34 cellular contexts compared by ENCODE assay signal in genomic region chr9:111754800-111755199, GRCh38. TPM values are rescaled to one million over a fixed set of nuclear protein-coding genes. Genes with fewer than 3 reads are reported as not detected.
"Had no signal": no experiment of that assay in that cellular context is flagged by ENCODE, and none has a peak within 500 bp of the region (broad histone marks: within the 10 kb centered on the region; RNA-seq: fewer than 3 reads in every experiment).

No MANE protein-coding gene starts in this region.

- H3K27ac ChIP-seq: neural progenitor cell, ovary, parathyroid adenoma, psoas muscle, right lobe of liver, sigmoid colon, spleen, suprapubic skin, testis, tibial artery, upper lobe of right lung, uterus had no signal

- H3K4me2 ChIP-seq: neural progenitor cell, smooth muscle cell had no signal

- H3K27me3 Mint-ChIP-seq: progenitor cell of endocrine pancreas; stimulated activated memory B cell treated with anti-CD40 and anti-IgM and Interleukin-4, amounts not matched to agents 10 μg/mL and 1 μg/mL and 100 μg/mL, for 72 hours; stimulated activated naive CD8-positive, alpha-beta T cell treated with anti-CD3 and anti-CD28 coated beads, Interleukin-15, amount 100 ng/mL, for 72 hours; type B pancreatic cell had no signal

- H3K36me3 Mint-ChIP-seq: neural progenitor cell had no signal

- ATAC-seq: naive thymus-derived CD8-positive, alpha-beta T cell; natural killer cell treated with Interleukin-12 subunit alpha and Interleukin-12 subunit beta and Interleukin-15 and Interleukin-18, amount 100 ng/mL, for 72 hours; psoas muscle; right cardiac atrium; stimulated activated memory B cell treated with anti-CD40 and anti-IgM and Interleukin-4, amounts not matched to agents 10 μg/mL and 1 μg/mL and 100 μg/mL, for 72 hours; stimulated activated naive CD8-positive, alpha-beta T cell treated with anti-CD3 and anti-CD28 coated beads, Interleukin-15, amount 100 ng/mL, for 72 hours; stimulated activated naive CD8-positive, alpha-beta T cell treated with anti-CD3 and anti-CD28 coated beads, Interleukin-15, Interleukin-2, amounts not matched to agents 100 U/mL and 50 U/mL, for 24 hours; upper lobe of right lung had no signal

- H3K79me2 ChIP-seq: parathyroid adenoma had no signal

- H3K4me3 ChIP-seq: neural progenitor cell, ovary, psoas muscle, right lobe of liver, sigmoid colon, smooth muscle cell, spleen, suprapubic skin, testis, tibial artery, transverse colon, upper lobe of right lung, uterus had no signal

- H3K4me1 ChIP-seq: neural progenitor cell, parathyroid adenoma, psoas muscle, right lobe of liver, suprapubic skin, testis, tibial artery, transverse colon, upper lobe of right lung, uterus had no signal

- H3K27me3 ChIP-seq: neural progenitor cell, right lobe of liver, sigmoid colon, spleen, suprapubic skin, testis, tibial artery, transverse colon, upper lobe of right lung, uterus had no signal

- H2AFZ ChIP-seq: neural progenitor cell, parathyroid adenoma had no signal

- DNase-seq: naive thymus-derived CD8-positive, alpha-beta T cell; occipital lobe; ovary; posterior cingulate gyrus; psoas muscle; right cardiac atrium; right lobe of liver; sigmoid colon; spleen; stimulated activated CD4-positive, alpha-beta T cell treated with anti-CD3 and anti-CD28 coated beads, Interleukin-12 subunit alpha, Interleukin-12 subunit beta, amount 100 ng/mL, for 4 hours; stimulated activated CD4-positive, alpha-beta T cell treated with anti-CD3 and anti-CD28 coated beads, Interleukin-1b, Interleukin-23, amount 100 ng/mL, for 48 hours; stimulated activated CD4-positive, alpha-beta T cell treated with anti-CD3 and anti-CD28 coated beads, Interleukin-4, amount 100 ng/mL, for 1 hour; stimulated activated CD4-positive, alpha-beta T cell treated with anti-CD3 and anti-CD28 coated beads, Interleukin-4, amount 100 ng/mL, for 4 hours; stimulated activated CD8-positive, alpha-beta memory T cell treated with anti-CD3 and anti-CD28 coated beads, Interleukin-4, amount 100 ng/mL, for 48 hours; stimulated activated naive CD4-positive, alpha-beta T cell; stimulated activated naive CD8-positive, alpha-beta T cell treated with anti-CD3 and anti-CD28 coated beads, Interleukin-15, amount 100 ng/mL, for 72 hours; stimulated activated naive CD8-positive, alpha-beta T cell treated with anti-CD3 and anti-CD28 coated beads, Interleukin-15, Interleukin-2, amounts not matched to agents 100 U/mL and 50 U/mL, for 24 hours; substantia nigra; testis; tibial artery; transverse colon; upper lobe of right lung; uterus had no signal

- H3K36me3 ChIP-seq: neural progenitor cell, ovary, right lobe of liver, sigmoid colon, spleen, suprapubic skin, tibial artery, transverse colon, upper lobe of right lung, uterus had no signal

- H3K27ac Mint-ChIP-seq: naive thymus-derived CD8-positive, alpha-beta T cell; natural killer cell treated with Interleukin-12 subunit alpha and Interleukin-12 subunit beta and Interleukin-15 and Interleukin-18, amount 100 ng/mL, for 72 hours; neural progenitor cell; progenitor cell of endocrine pancreas; stimulated activated memory B cell treated with anti-CD40 and anti-IgM and Interleukin-4, amounts not matched to agents 10 μg/mL and 1 μg/mL and 100 μg/mL, for 72 hours; stimulated activated naive CD8-positive, alpha-beta T cell treated with anti-CD3 and anti-CD28 coated beads, Interleukin-15, amount 100 ng/mL, for 72 hours; type B pancreatic cell had no signal

- H3K4me3 Mint-ChIP-seq: naive thymus-derived CD8-positive, alpha-beta T cell; natural killer cell treated with Interleukin-12 subunit alpha and Interleukin-12 subunit beta and Interleukin-15 and Interleukin-18, amount 100 ng/mL, for 72 hours; neural progenitor cell; stimulated activated memory B cell treated with anti-CD40 and anti-IgM and Interleukin-4, amounts not matched to agents 10 μg/mL and 1 μg/mL and 100 μg/mL, for 72 hours; stimulated activated naive CD8-positive, alpha-beta T cell treated with anti-CD3 and anti-CD28 coated beads, Interleukin-15, amount 100 ng/mL, for 72 hours; type B pancreatic cell had no signal

- H3K9ac ChIP-seq: neural progenitor cell, parathyroid adenoma had no signal

- H3K9me3 ChIP-seq: ovary, testis, uterus had no signal

- H3K4me1 Mint-ChIP-seq: neural progenitor cell; stimulated activated naive CD8-positive, alpha-beta T cell treated with anti-CD3 and anti-CD28 coated beads, Interleukin-15, amount 100 ng/mL, for 72 hours had no signal

RNA-seq across cellular contexts. Expression of gene SHOC1, which starts 39.9 kb away (rescaled TPM):
- total RNA-seq: naive thymus-derived CD8-positive, alpha-beta T cell; natural killer cell treated with Interleukin-12 subunit alpha and Interleukin-12 subunit beta and Interleukin-15 and Interleukin-18, amount 100 ng/mL, for 72 hours; progenitor cell of endocrine pancreas; right cardiac atrium; right lobe of liver; sigmoid colon; skeletal muscle tissue; smooth muscle cell; transverse colon; upper lobe of right lung; urinary bladder had no signal
- polyA plus RNA-seq: naive thymus-derived CD8-positive, alpha-beta T cell; neural cell; right cardiac atrium; smooth muscle cell; spleen had no signal
